In the genomic region with DNA sequence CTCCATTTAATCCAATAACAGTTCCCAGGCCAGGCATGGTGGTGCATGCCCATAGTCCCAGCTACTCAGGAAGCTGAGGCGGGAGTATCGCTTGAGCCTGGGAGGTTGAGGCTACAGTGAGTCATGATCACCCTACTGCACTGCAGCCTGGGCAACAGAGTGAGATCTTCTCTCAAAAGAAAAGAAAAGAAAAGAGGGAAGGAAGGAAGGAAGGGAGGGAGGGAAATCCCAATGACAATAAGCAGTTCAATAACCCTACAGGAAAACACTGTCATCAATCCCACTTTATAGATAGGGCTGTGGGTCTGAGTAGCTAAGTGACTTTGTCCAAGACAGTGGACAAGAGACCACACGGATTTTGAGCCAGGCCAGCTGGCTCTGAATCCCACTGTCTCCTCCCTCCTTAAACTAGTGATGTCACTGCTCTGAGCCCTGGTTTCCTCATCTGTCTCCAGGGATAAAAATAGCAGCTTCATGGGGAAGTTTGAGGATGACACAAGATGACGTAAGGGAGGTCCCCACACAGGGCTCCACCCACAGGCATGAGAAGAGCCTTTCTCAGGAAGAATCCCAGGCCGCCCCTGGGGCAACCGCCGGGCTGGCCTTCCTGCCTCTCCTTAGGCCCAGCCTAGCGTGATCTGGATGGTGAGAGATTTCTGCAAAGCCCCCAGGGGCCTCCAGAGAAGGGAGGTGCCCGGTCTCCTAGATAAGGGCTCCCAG, we compare ENCODE assay signal across 9 cellular contexts. TPM values are rescaled to one million over a fixed set of nuclear protein-coding genes. Genes with fewer than 3 reads are reported as not detected.
DNase-seq lines count a peak whose midpoint lies in the region; ATAC-seq and TF ChIP-seq lines count a peak whose summit lies in the region.
"Had no signal": no experiment of that assay in that cellular context is flagged by ENCODE, and none has a peak within 500 bp of the region (broad histone marks: within the 10 kb centered on the region; RNA-seq: fewer than 3 reads in every experiment).

No MANE protein-coding gene starts in this region.

- TF ChIP-seq CTCF in fibroblast of pulmonary artery (IDR thresholded peaks at IDR 0.05; ENCODE audit: low read length, missing control alignments) (no peak), tibial artery (IDR thresholded peaks at IDR 0.05) (no peak)

- no peaks in the 10 kb centered on the region for H3K36me3 Mint-ChIP-seq in activated CD4-positive, alpha-beta memory T cell treated with anti-CD3 and anti-CD28 coated beads for 36 hours
- no peaks in the 10 kb centered on the region for H3K36me3 Mint-ChIP-seq in activated CD4-positive, alpha-beta memory T cell treated with anti-CD3 and anti-CD28 coated beads, Interleukin-2, amount 10 ng/mL, durations not matched to agents 7 days and 5 days (ENCODE audit: low read depth)
- H3K36me3 Mint-ChIP-seq in stimulated activated effector memory CD8-positive, alpha-beta T cell treated with anti-CD3 and anti-CD28 coated beads, Interleukin-12 subunit alpha, Interleukin-12 subunit beta, amount 100 ng/mL, for 72 hours, result no peaks in the 10 kb centered on the region

- ATAC-seq in stimulated activated effector memory CD8-positive, alpha-beta T cell treated with anti-CD3 and anti-CD28 coated beads, Interleukin-12 subunit alpha, Interleukin-12 subunit beta, amount 100 ng/mL, for 72 hours, result peak; percentile 7
- no peak for ATAC-seq in HG02798 (IDR thresholded peaks at IDR 0.05; ENCODE audit: poor library complexity, unreplicated experiment)
- no peak for ATAC-seq in GM21390 (IDR thresholded peaks at IDR 0.05; ENCODE audit: unreplicated experiment)

- H3K27me3 ChIP-seq in tibial artery, result no peaks in the 10 kb centered on the region

- no peak overlapping the region for H3K27ac ChIP-seq in tibial artery
- H3K27ac ChIP-seq: parathyroid adenoma had no signal

- in situ Hi-C loops in SK-MEL-5 (cut with HindIII; ENCODE audit: low pct_unique_long_range_greater_than_20kb, low sequenced_read_pairs), result no loop called here

- intact Hi-C loops in activated CD4-positive, alpha-beta memory T cell treated with anti-CD3 and anti-CD28 coated beads for 36 hours (cut with micrococcal nuclease), result no loop called here
- intact Hi-C loops in tibial artery (cut with DNase I; ENCODE audit: low total_unique reads), result no loop called here

- H3K27ac Mint-ChIP-seq in activated CD4-positive, alpha-beta memory T cell treated with anti-CD3 and anti-CD28 coated beads for 36 hours, result peak overlapping the region; percentile 3
- no peak overlapping the region for H3K27ac Mint-ChIP-seq in activated CD4-positive, alpha-beta memory T cell treated with anti-CD3 and anti-CD28 coated beads, Interleukin-2, amount 10 ng/mL, durations not matched to agents 7 days and 5 days
- H3K27ac Mint-ChIP-seq in stimulated activated effector memory CD8-positive, alpha-beta T cell treated with anti-CD3 and anti-CD28 coated beads, Interleukin-12 subunit alpha, Interleukin-12 subunit beta, amount 100 ng/mL, for 72 hours, result no peak overlapping the region

- H3K36me3 ChIP-seq in tibial artery, result no peaks in the 10 kb centered on the region

- CTCF ChIA-PET in activated CD4-positive, alpha-beta memory T cell treated with anti-CD3 and anti-CD28 coated beads for 36 hours (lab: Charles Lee), result interaction anchor here (0.7 to 2.4 kb wide), 3 partner anchors 11 to 19 kb away, joined by 3 to 9 read pairs (median 5); no protein-coding TSS in a partner anchor
- CTCF ChIA-PET in activated CD4-positive, alpha-beta memory T cell treated with anti-CD3 and anti-CD28 coated beads, Interleukin-2, amount 10 ng/mL, durations not matched to agents 7 days and 5 days (lab: Charles Lee), result interaction anchor here (1.1 kb wide), 1 partner anchor 58 kb away, joined by 3 read pairs; no protein-coding TSS in a partner anchor

- no peaks in the 10 kb centered on the region for H3K27me3 Mint-ChIP-seq in activated CD4-positive, alpha-beta memory T cell treated with anti-CD3 and anti-CD28 coated beads for 36 hours
- peaks cover 2% of the 10 kb centered on the region for H3K27me3 Mint-ChIP-seq in activated CD4-positive, alpha-beta memory T cell treated with anti-CD3 and anti-CD28 coated beads, Interleukin-2, amount 10 ng/mL, durations not matched to agents 7 days and 5 days

- POLR2A ChIA-PET in activated CD4-positive, alpha-beta memory T cell treated with anti-CD3 and anti-CD28 coated beads for 36 hours (lab: Charles Lee), result interaction anchor here (1.8 kb wide), 1 partner anchor 10 kb away, joined by 4 read pairs; no protein-coding TSS in a partner anchor
- POLR2A ChIA-PET in activated CD4-positive, alpha-beta memory T cell treated with anti-CD3 and anti-CD28 coated beads, Interleukin-2, amount 10 ng/mL, durations not matched to agents 7 days and 5 days (lab: Charles Lee), result interaction anchor here (0.8 to 3.1 kb wide), 3 partner anchors 8 to 65 kb away, joined by 3 to 24 read pairs (median 3); a partner anchor contains a TSS

- H3K4me1 Mint-ChIP-seq in activated CD4-positive, alpha-beta memory T cell treated with anti-CD3 and anti-CD28 coated beads for 36 hours (ENCODE audit: low read depth), result peaks cover 20% of the 10 kb centered on the region
- H3K4me1 Mint-ChIP-seq in activated CD4-positive, alpha-beta memory T cell treated with anti-CD3 and anti-CD28 coated beads, Interleukin-2, amount 10 ng/mL, durations not matched to agents 7 days and 5 days, result peaks cover 37% of the 10 kb centered on the region
- H3K4me1 Mint-ChIP-seq in stimulated activated effector memory CD8-positive, alpha-beta T cell treated with anti-CD3 and anti-CD28 coated beads, Interleukin-12 subunit alpha, Interleukin-12 subunit beta, amount 100 ng/mL, for 72 hours, result peaks cover 12% of the 10 kb centered on the region

- no peak overlapping the region for H3K4me3 ChIP-seq in fibroblast of pulmonary artery (replicated peaks; ENCODE audit: low read depth, low read length)
- no peak overlapping the region for H3K4me3 ChIP-seq in tibial artery

- H3K9me3 Mint-ChIP-seq in activated CD4-positive, alpha-beta memory T cell treated with anti-CD3 and anti-CD28 coated beads for 36 hours, result no peaks in the 10 kb centered on the region
- no peaks in the 10 kb centered on the region for H3K9me3 Mint-ChIP-seq in activated CD4-positive, alpha-beta memory T cell treated with anti-CD3 and anti-CD28 coated beads, Interleukin-2, amount 10 ng/mL, durations not matched to agents 7 days and 5 days
- H3K9me3 Mint-ChIP-seq in stimulated activated effector memory CD8-positive, alpha-beta T cell treated with anti-CD3 and anti-CD28 coated beads, Interleukin-12 subunit alpha, Interleukin-12 subunit beta, amount 100 ng/mL, for 72 hours, result no peaks in the 10 kb centered on the region

- peak; percentile 24 for DNase-seq in activated CD4-positive, alpha-beta memory T cell treated with anti-CD3 and anti-CD28 coated beads for 36 hours
- DNase-seq in activated CD4-positive, alpha-beta memory T cell treated with anti-CD3 and anti-CD28 coated beads, Interleukin-2, amount 10 ng/mL, durations not matched to agents 7 days and 5 days, result no peak
- DNase-seq in SK-MEL-5 (ENCODE audit: low read depth, low spot score) (peak; percentile 91), fibroblast of pulmonary artery (ENCODE audit: low read depth) (peak; percentile 98), tibial artery (no peak)
- DNase-seq in stimulated activated effector memory CD8-positive, alpha-beta T cell treated with anti-CD3 and anti-CD28 coated beads, Interleukin-12 subunit alpha, Interleukin-12 subunit beta, amount 100 ng/mL, for 72 hours (ENCODE audit: low spot score in 2 of 2), result no peak

- H3K4me1 ChIP-seq in tibial artery, result peaks cover 0 to 9% (median 0%) of the 10 kb centered on the region in 4 donors

- no peak overlapping the region for H3K4me3 Mint-ChIP-seq in activated CD4-positive, alpha-beta memory T cell treated with anti-CD3 and anti-CD28 coated beads for 36 hours
- no peak overlapping the region for H3K4me3 Mint-ChIP-seq in activated CD4-positive, alpha-beta memory T cell treated with anti-CD3 and anti-CD28 coated beads, Interleukin-2, amount 10 ng/mL, durations not matched to agents 7 days and 5 days
- no peak overlapping the region for H3K4me3 Mint-ChIP-seq in stimulated activated effector memory CD8-positive, alpha-beta T cell treated with anti-CD3 and anti-CD28 coated beads, Interleukin-12 subunit alpha, Interleukin-12 subunit beta, amount 100 ng/mL, for 72 hours

- no peaks in the 10 kb centered on the region for H3K9me3 ChIP-seq in tibial artery

RNA-seq across cellular contexts. Expression of a gene that starts 7.2 kb away (rescaled TPM):
- 10 to 100 TPM; 42.6 to 43.5 TPM for total RNA-seq in activated CD4-positive, alpha-beta memory T cell treated with anti-CD3 and anti-CD28 coated beads for 36 hours
- total RNA-seq in activated CD4-positive, alpha-beta memory T cell treated with anti-CD3 and anti-CD28 coated beads, Interleukin-2, amount 10 ng/mL, durations not matched to agents 7 days and 5 days, result 10 to 100 TPM; 28.3 to 28.9 TPM
- total RNA-seq in SK-MEL-5 (2014; rRNA removed; shearing (Covaris generic)), result 146 and 157 TPM in 2 replicates
- polyA plus RNA-seq in SK-MEL-5 (2015; cell fraction: cytosol; rRNA removed), result 194 and 200 TPM in 2 replicates
- polyA plus RNA-seq in SK-MEL-5 (2015; cell fraction: nucleus; rRNA removed), result 55.7 and 57.4 TPM in 2 replicates

RNA-seq across cellular contexts. Expression of a gene that starts 26.4 kb away (rescaled TPM):
- total RNA-seq in activated CD4-positive, alpha-beta memory T cell treated with anti-CD3 and anti-CD28 coated beads for 36 hours, result 1 to 10 TPM; 9.5 to 9.7 TPM
- 1 to 10 TPM; 1.8 to 2.7 TPM for total RNA-seq in activated CD4-positive, alpha-beta memory T cell treated with anti-CD3 and anti-CD28 coated beads, Interleukin-2, amount 10 ng/mL, durations not matched to agents 7 days and 5 days
- 38.2 and 41.8 TPM in 2 replicates for total RNA-seq in SK-MEL-5 (2014; rRNA removed; shearing (Covaris generic))
- polyA plus RNA-seq in SK-MEL-5 (2015; cell fraction: cytosol; rRNA removed), result 115 and 130 TPM in 2 replicates
- polyA plus RNA-seq in SK-MEL-5 (2015; cell fraction: nucleus; rRNA removed), result 52.2 and 57.2 TPM in 2 replicates

RNA-seq across cellular contexts. Expression of a gene that starts 34.8 kb away (rescaled TPM):
- total RNA-seq in activated CD4-positive, alpha-beta memory T cell treated with anti-CD3 and anti-CD28 coated beads for 36 hours, result 100 to 1,000 TPM; 137 to 139 TPM
- total RNA-seq in activated CD4-positive, alpha-beta memory T cell treated with anti-CD3 and anti-CD28 coated beads, Interleukin-2, amount 10 ng/mL, durations not matched to agents 7 days and 5 days, result 100 to 1,000 TPM; 133 to 146 TPM
- 51.1 and 58.0 TPM in 2 replicates for total RNA-seq in SK-MEL-5 (2014; rRNA removed; shearing (Covaris generic))
- 119 and 134 TPM in 2 replicates for polyA plus RNA-seq in SK-MEL-5 (2015; cell fraction: cytosol; rRNA removed)
- 131 and 134 TPM in 2 replicates for polyA plus RNA-seq in SK-MEL-5 (2015; cell fraction: nucleus; rRNA removed)

RNA-seq across cellular contexts. Expression of a gene that starts 48.0 kb away (rescaled TPM):
- total RNA-seq in activated CD4-positive, alpha-beta memory T cell treated with anti-CD3 and anti-CD28 coated beads for 36 hours, result 1 to 10 TPM; 4.4 to 4.7 TPM
- 1 to 10 TPM; 2.9 to 3.2 TPM for total RNA-seq in activated CD4-positive, alpha-beta memory T cell treated with anti-CD3 and anti-CD28 coated beads, Interleukin-2, amount 10 ng/mL, durations not matched to agents 7 days and 5 days
- 3.1 and 3.9 TPM in 2 replicates for total RNA-seq in SK-MEL-5 (2014; rRNA removed; shearing (Covaris generic))
- polyA plus RNA-seq in SK-MEL-5 (2015; cell fraction: cytosol; rRNA removed), result 30.3 and 31.9 TPM in 2 replicates
- polyA plus RNA-seq in SK-MEL-5 (2015; cell fraction: nucleus; rRNA removed), result 27.6 and 38.8 TPM in 2 replicates

Comparison
In these comparisons a context has a peak if more than half of its experiments do, and no peak if none do; other contexts are left out.
1. DNase-seq: peak in activated CD4-positive, alpha-beta memory T cell treated with anti-CD3 and anti-CD28 coated beads for 36 hours (single experiment), SK-MEL-5 (single experiment) and fibroblast of pulmonary artery (single experiment); none in activated CD4-positive, alpha-beta memory T cell treated with anti-CD3 and anti-CD28 coated beads, Interleukin-2, amount 10 ng/mL, durations not matched to agents 7 days and 5 days (single experiment), stimulated activated effector memory CD8-positive, alpha-beta T cell treated with anti-CD3 and anti-CD28 coated beads, Interleukin-12 subunit alpha, Interleukin-12 subunit beta, amount 100 ng/mL, for 72 hours (0 of 2) and tibial artery (0 of 2).